8 cellular contexts compared by ENCODE assay signal in the genomic region with DNA sequence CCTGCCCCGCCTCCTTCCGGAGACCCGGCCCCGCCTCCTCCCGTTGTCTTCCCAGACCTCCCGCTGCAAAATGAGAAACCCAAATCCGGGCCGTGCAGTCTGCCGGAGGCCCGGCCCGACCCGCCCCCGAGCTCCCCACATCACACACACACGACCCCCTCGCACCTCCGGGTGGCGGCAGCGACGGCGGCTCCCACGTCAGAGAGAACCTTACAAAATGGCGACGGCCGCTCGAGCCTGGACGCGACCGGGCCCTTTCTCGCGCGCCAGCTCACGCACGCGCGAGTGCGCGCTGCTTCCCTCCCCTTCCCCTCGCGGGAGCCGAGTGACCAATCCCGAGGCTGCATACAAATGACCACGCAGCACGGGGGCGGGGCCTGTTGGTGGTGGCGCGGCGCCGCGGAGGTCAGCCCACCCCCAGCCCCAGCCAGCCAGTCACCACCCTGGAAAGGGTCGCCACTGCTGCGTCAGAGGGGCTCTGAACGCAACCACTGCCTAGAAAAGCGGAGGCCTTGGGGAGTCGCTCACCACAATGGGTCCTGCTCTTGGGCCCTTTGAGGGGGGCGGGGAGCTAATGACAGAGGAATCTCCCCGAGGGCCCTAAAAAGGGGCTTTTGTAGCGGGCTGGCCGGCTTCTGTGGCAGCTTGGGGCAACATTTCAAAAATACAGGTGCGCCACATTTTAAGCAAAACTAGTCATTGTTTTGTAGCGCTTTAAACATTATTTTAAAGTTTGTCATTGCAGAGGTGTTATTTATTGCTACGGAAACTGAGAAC. TPM values are rescaled to one million over a fixed set of nuclear protein-coding genes. Genes with fewer than 3 reads are reported as not detected.
A peak's percentile ranks its signal among the peaks of the same experiment; 100 is the strongest.
DNase-seq lines count a peak whose midpoint lies in the region; ATAC-seq and TF ChIP-seq lines count a peak whose summit lies in the region.

A gene with protein sequence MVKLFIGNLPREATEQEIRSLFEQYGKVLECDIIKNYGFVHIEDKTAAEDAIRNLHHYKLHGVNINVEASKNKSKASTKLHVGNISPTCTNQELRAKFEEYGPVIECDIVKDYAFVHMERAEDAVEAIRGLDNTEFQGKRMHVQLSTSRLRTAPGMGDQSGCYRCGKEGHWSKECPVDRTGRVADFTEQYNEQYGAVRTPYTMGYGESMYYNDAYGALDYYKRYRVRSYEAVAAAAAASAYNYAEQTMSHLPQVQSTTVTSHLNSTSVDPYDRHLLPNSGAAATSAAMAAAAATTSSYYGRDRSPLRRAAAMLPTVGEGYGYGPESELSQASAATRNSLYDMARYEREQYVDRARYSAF (minus strand): TSS at position 289 of the 777 bp plus-strand sequence. CDS start 808 bp downstream, outside the sequence.

- ATAC-seq in GM18499 (IDR thresholded peaks at IDR 0.05; ENCODE audit: insufficient read depth, unreplicated experiment) (peak; percentile 58), HG02943 (IDR thresholded peaks at IDR 0.05; ENCODE audit: low read depth, unreplicated experiment) (peak; percentile 92), T-helper 17 cell (peak; percentile 89)

- H3K27me3 Mint-ChIP-seq in T-helper 17 cell (no peaks in the 10 kb centered on the region), progenitor cell of endocrine pancreas (no peaks in the 10 kb centered on the region)

- DNase-seq in NCI-H187 (lab: John Stamatoyannopoulos, UW) (peak; percentile 70 to 90), T-helper 17 cell (peak; percentile 93 to 97 (median 95)), amniotic stem cell (lab: John Stamatoyannopoulos, UW) (peak; percentile 95), left ventricle myocardium inferior (peak; percentile 98), progenitor cell of endocrine pancreas (ENCODE audit: low spot score, unreplicated experiment) (peak; percentile 97), ureter (ENCODE audit: low spot score) (peak; percentile 96)

- H3K9me3 ChIP-seq in T-helper 17 cell (ENCODE audit: control insufficient read depth, low read length, poor library complexity, severe bottlenecking) (no peaks in the 10 kb centered on the region), left ventricle myocardium inferior (replicated peaks) (no peaks in the 10 kb centered on the region)

- no peaks in the 10 kb centered on the region for H3K27me3 ChIP-seq in left ventricle myocardium inferior (ENCODE audit: low read depth)

- H3K4me1 Mint-ChIP-seq in T-helper 17 cell (peaks cover 23% of the 10 kb centered on the region), progenitor cell of endocrine pancreas (ENCODE audit: low read depth) (peaks cover 26% of the 10 kb centered on the region)

- TF ChIP-seq CTCF in left ventricle myocardium inferior (IDR thresholded peaks at IDR 0.05; ENCODE audit: borderline replicate concordance) = no peak
- no peak for TF ChIP-seq CTCF in progenitor cell of endocrine pancreas (IDR thresholded peaks at IDR 0.05; ENCODE audit: unreplicated experiment)

- no peaks in the 10 kb centered on the region for H3K9me3 Mint-ChIP-seq in progenitor cell of endocrine pancreas (ENCODE audit: low read depth)

- H3K36me3 Mint-ChIP-seq in T-helper 17 cell (ENCODE audit: low read depth) = peaks cover 3% of the 10 kb centered on the region
- peaks cover 11% of the 10 kb centered on the region for H3K36me3 Mint-ChIP-seq in progenitor cell of endocrine pancreas (ENCODE audit: insufficient read depth)

- H3K27ac ChIP-seq in left ventricle myocardium inferior (replicated peaks) = peak within 1 kb of the TSS; percentile 94

- peak within 1 kb of the TSS; percentile 83 for H3K4me3 ChIP-seq in left ventricle myocardium inferior

- peaks cover 6% of the 10 kb centered on the region for H3K36me3 ChIP-seq in left ventricle myocardium inferior

- intact Hi-C loops in left ventricle myocardium inferior (cut with micrococcal nuclease) = loop anchor here (5.0 kb wide), 1 partner anchor 95 kb away; no protein-coding TSS in a partner anchor

- H3K4me3 Mint-ChIP-seq in T-helper 17 cell (peak within 1 kb of the TSS; percentile 94), progenitor cell of endocrine pancreas (ENCODE audit: low read depth) (peak within 1 kb of the TSS; percentile 96)

- H3K27ac Mint-ChIP-seq in T-helper 17 cell (peak within 1 kb of the TSS; percentile 95), progenitor cell of endocrine pancreas (peak within 1 kb of the TSS; percentile 100)

- H3K4me1 ChIP-seq in left ventricle myocardium inferior = peaks cover 49% of the 10 kb centered on the region

RNA-seq across cellular contexts. Expression of the gene that starts here (rescaled TPM):
- total RNA-seq in T-helper 17 cell (1 to 10 TPM; 7.3 to 9.9 TPM), left ventricle myocardium inferior (11.8 TPM), progenitor cell of endocrine pancreas (71.0 and 71.7 TPM in 2 replicates), ureter (20.1 TPM)

Comparison
In these comparisons a context has a peak if more than half of its experiments do, and no peak if none do; other contexts are left out.
1. Peak in every context shown above with its lines: DNase-seq, ATAC-seq, H3K4me3 ChIP-seq and H3K27ac ChIP-seq.